Comparison of ENCODE assay signal across 1 cellular context in the genomic region with DNA sequence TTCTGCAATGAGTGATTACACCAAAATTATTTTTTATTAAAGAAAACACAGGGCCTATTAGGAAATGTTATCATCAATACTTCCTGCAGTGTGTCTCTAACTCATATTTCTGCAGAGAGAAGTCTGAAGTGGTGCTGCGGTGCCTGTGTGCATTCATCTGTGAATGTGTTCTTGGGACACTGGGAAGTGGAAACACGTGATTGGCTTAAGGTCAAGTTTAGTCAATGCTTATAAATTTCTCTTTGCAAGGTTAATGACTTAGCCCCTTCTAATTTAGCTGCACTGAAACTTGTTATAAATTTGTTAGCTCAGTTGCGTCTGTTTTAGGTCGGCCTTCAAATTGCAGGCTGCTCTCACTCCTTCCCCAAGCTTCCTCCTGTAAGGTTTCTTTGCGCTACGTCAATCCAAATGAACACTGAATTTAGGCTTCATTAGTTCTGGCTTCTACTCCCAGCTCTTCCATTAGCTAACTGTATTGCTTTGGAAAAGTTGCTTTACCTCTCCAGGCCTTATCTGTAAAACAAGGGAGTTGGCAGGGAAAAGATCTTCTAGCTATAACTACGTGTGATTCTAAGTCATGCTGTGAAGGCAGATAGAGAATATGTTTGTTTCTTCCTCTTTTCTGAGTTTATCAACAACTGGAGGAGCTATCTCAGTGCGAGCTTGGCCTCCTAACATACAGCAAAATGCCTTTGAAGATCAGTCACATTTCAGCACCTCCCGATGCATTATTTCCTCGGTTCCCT.
TF ChIP-seq lines count a peak whose summit lies in the region.

No MANE protein-coding gene starts in this region.

TF ChIP-seq in GM23338, 12 proteins besides CTCF, POLR2A, EP300 and RAD21:
- no peak for TF ChIP-seq REST (IDR thresholded peaks at IDR 0.05; ENCODE audit: unreplicated experiment)
- no peak for TF ChIP-seq EZH2phosphoT487 (IDR thresholded peaks at IDR 0.05; ENCODE audit: unreplicated experiment)
- no peak for TF ChIP-seq ZNF114 (CRISPR knock-in tag; IDR thresholded peaks at IDR 0.05)
- TF ChIP-seq CREB1 (CRISPR knock-in tag; IDR thresholded peaks at IDR 0.05; ENCODE audit: low read depth): no peak
- no peak for TF ChIP-seq POLR2AphosphoS5 (IDR thresholded peaks at IDR 0.05; ENCODE audit: low read depth)
- TF ChIP-seq, protein P1, sequence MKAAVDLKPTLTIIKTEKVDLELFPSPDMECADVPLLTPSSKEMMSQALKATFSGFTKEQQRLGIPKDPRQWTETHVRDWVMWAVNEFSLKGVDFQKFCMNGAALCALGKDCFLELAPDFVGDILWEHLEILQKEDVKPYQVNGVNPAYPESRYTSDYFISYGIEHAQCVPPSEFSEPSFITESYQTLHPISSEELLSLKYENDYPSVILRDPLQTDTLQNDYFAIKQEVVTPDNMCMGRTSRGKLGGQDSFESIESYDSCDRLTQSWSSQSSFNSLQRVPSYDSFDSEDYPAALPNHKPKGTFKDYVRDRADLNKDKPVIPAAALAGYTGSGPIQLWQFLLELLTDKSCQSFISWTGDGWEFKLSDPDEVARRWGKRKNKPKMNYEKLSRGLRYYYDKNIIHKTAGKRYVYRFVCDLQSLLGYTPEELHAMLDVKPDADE (IDR thresholded peaks at IDR 0.05): no peak
- no peak for TF ChIP-seq EZH2 (IDR thresholded peaks at IDR 0.05; ENCODE audit: low read depth, unreplicated experiment)
- TF ChIP-seq, protein P2, sequence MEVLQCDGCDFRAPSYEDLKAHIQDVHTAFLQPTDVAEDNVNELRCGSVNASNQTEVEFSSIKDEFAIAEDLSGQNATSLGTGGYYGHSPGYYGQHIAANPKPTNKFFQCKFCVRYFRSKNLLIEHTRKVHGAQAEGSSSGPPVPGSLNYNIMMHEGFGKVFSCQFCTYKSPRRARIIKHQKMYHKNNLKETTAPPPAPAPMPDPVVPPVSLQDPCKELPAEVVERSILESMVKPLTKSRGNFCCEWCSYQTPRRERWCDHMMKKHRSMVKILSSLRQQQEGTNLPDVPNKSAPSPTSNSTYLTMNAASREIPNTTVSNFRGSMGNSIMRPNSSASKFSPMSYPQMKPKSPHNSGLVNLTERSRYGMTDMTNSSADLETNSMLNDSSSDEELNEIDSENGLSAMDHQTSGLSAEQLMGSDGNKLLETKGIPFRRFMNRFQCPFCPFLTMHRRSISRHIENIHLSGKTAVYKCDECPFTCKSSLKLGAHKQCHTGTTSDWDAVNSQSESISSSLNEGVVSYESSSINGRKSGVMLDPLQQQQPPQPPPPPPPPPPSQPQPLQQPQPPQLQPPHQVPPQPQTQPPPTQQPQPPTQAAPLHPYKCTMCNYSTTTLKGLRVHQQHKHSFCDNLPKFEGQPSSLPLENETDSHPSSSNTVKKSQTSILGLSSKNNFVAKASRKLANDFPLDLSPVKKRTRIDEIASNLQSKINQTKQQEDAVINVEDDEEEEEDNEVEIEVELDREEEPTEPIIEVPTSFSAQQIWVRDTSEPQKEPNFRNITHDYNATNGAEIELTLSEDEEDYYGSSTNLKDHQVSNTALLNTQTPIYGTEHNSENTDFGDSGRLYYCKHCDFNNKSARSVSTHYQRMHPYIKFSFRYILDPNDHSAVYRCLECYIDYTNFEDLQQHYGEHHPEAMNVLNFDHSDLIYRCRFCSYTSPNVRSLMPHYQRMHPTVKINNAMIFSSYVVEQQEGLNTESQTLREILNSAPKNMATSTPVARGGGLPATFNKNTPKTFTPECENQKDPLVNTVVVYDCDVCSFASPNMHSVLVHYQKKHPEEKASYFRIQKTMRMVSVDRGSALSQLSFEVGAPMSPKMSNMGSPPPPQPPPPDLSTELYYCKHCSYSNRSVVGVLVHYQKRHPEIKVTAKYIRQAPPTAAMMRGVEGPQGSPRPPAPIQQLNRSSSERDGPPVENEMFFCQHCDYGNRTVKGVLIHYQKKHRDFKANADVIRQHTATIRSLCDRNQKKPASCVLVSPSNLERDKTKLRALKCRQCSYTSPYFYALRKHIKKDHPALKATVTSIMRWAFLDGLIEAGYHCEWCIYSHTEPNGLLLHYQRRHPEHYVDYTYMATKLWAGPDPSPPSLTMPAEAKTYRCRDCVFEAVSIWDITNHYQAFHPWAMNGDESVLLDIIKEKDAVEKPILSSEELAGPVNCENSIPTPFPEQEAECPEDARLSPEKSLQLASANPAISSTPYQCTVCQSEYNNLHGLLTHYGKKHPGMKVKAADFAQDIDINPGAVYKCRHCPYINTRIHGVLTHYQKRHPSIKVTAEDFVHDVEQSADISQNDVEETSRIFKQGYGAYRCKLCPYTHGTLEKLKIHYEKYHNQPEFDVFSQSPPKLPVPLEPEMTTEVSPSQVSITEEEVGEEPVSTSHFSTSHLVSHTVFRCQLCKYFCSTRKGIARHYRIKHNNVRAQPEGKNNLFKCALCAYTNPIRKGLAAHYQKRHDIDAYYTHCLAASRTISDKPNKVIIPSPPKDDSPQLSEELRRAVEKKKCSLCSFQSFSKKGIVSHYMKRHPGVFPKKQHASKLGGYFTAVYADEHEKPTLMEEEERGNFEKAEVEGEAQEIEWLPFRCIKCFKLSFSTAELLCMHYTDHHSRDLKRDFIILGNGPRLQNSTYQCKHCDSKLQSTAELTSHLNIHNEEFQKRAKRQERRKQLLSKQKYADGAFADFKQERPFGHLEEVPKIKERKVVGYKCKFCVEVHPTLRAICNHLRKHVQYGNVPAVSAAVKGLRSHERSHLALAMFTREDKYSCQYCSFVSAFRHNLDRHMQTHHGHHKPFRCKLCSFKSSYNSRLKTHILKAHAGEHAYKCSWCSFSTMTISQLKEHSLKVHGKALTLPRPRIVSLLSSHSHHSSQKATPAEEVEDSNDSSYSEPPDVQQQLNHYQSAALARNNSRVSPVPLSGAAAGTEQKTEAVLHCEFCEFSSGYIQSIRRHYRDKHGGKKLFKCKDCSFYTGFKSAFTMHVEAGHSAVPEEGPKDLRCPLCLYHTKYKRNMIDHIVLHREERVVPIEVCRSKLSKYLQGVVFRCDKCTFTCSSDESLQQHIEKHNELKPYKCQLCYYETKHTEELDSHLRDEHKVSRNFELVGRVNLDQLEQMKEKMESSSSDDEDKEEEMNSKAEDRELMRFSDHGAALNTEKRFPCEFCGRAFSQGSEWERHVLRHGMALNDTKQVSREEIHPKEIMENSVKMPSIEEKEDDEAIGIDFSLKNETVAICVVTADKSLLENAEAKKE (CRISPR knock-in tag; IDR thresholded peaks at IDR 0.05): no peak
- no peak for TF ChIP-seq JUNB (IDR thresholded peaks at IDR 0.05; ENCODE audit: unreplicated experiment)
- no peak for TF ChIP-seq STAT1 (IDR thresholded peaks at IDR 0.05; ENCODE audit: unreplicated experiment)
- TF ChIP-seq NANOG (IDR thresholded peaks at IDR 0.05; ENCODE audit: borderline replicate concordance): no peak
- no peak for TF ChIP-seq ZNF331 (CRISPR knock-in tag; IDR thresholded peaks at IDR 0.05; ENCODE audit: low read depth)
TF ChIP-seq in GM23338: peak in this region for 0.
